ENCODE assay signal across 16 cellular contexts in the genomic region with DNA sequence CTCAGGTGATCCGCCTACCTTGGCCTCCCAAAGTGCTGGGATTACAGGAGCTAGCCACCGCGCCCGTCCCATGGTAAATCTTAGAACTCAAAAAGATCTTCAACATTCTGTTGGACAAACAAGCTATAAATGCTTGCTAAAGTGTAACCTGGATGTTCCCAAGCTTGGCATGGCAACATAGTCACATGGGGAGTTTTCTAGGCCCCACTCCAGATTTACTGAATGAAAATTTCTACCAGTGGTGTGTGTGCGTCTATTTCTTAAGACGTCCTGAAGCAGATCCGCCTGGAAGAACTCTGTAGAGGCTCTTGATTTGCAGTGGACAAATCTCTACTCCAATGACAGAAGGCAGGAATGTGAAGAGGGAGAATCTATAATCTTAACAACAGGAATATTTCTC. TPM values are rescaled to one million over a fixed set of nuclear protein-coding genes. Genes with fewer than 3 reads are reported as not detected.
DNase-seq lines count a peak whose midpoint lies in the region; ATAC-seq and TF ChIP-seq lines count a peak whose summit lies in the region.
"Had no signal": no experiment of that assay in that cellular context is flagged by ENCODE, and none has a peak within 500 bp of the region (broad histone marks: within the 10 kb centered on the region; RNA-seq: fewer than 3 reads in every experiment).

No MANE protein-coding gene starts in this region.

- peak overlapping the region; percentile 13 for H3K27ac ChIP-seq in cardiac muscle cell
- no peak overlapping the region for H3K27ac ChIP-seq in upper lobe of left lung
- H3K27ac ChIP-seq: BLaER1 treated with 17β-estradiol and CSF1 and Interleukin-3, amounts not matched to agents 10 nM and 100 nM; KMS-11; PC-9 had no signal

- intact Hi-C loops in Right ventricle myocardium inferior (cut with DNase I): no loop called here

- peak overlapping the region; percentile 31 for H3K4me3 Mint-ChIP-seq in endothelial cell (ENCODE audit: unreplicated experiment)
- H3K4me3 Mint-ChIP-seq in osteocyte (ENCODE audit: unreplicated experiment): no peak overlapping the region
- H3K4me3 Mint-ChIP-seq in activated CD4-positive, alpha-beta T cell treated with anti-CD3 and anti-CD28 coated beads, Interleukin-2, amount 10 ng/mL, durations not matched to agents 7 days and 5 days: no peak overlapping the region
- H3K4me3 Mint-ChIP-seq: GM23338 had no signal

- H3K4me1 ChIP-seq in cardiac muscle cell (ENCODE audit: low read depth): no peaks in the 10 kb centered on the region
- no peaks in the 10 kb centered on the region for H3K4me1 ChIP-seq in upper lobe of left lung

- no peak overlapping the region for H3K4me3 ChIP-seq in cardiac muscle cell
- H3K4me3 ChIP-seq in upper lobe of left lung: no peak overlapping the region
- H3K4me3 ChIP-seq: BLaER1 treated with 17β-estradiol and CSF1 and Interleukin-3, amounts not matched to agents 10 nM and 100 nM; GM23338; PC-9 had no signal

- ATAC-seq in Right ventricle myocardium inferior: no peak
- no peak for ATAC-seq in HG02884 (IDR thresholded peaks at IDR 0.05; ENCODE audit: unreplicated experiment)
- ATAC-seq in upper lobe of left lung (ENCODE audit: low FRiP score in 2 of 2): no peak
- ATAC-seq: GM23338 had no signal

- no peak overlapping the region for H3K27ac Mint-ChIP-seq in endothelial cell (ENCODE audit: unreplicated experiment)
- no peak overlapping the region for H3K27ac Mint-ChIP-seq in osteocyte (ENCODE audit: unreplicated experiment)
- no peak overlapping the region for H3K27ac Mint-ChIP-seq in activated CD4-positive, alpha-beta T cell treated with anti-CD3 and anti-CD28 coated beads, Interleukin-2, amount 10 ng/mL, durations not matched to agents 7 days and 5 days
- H3K27ac Mint-ChIP-seq: GM23338 had no signal

- POLR2A ChIA-PET in activated CD4-positive, alpha-beta T cell treated with anti-CD3 and anti-CD28 coated beads, Interleukin-2, amount 10 ng/mL, durations not matched to agents 7 days and 5 days (lab: Charles Lee): no interaction called here

- TF ChIP-seq EP300 in upper lobe of left lung (IDR thresholded peaks at IDR 0.05): no peak

- TF ChIP-seq CTCF in cardiac muscle cell (IDR thresholded peaks at IDR 0.05; ENCODE audit: low read depth, low read length) (no peak), endothelial cell (IDR thresholded peaks at IDR 0.05; ENCODE audit: unreplicated experiment) (no peak), osteocyte (IDR thresholded peaks at IDR 0.05) (no peak), upper lobe of left lung (IDR thresholded peaks at IDR 0.05) (no peak)

- TF ChIP-seq POLR2A in upper lobe of left lung (IDR thresholded peaks at IDR 0.05): no peak

- H3K9me3 ChIP-seq in cardiac muscle cell (ENCODE audit: low read depth) (no peaks in the 10 kb centered on the region), upper lobe of left lung (no peaks in the 10 kb centered on the region)

- peaks cover 8% of the 10 kb centered on the region for H3K4me1 Mint-ChIP-seq in endothelial cell (ENCODE audit: unreplicated experiment)
- H3K4me1 Mint-ChIP-seq in osteocyte (ENCODE audit: unreplicated experiment): no peaks in the 10 kb centered on the region
- no peaks in the 10 kb centered on the region for H3K4me1 Mint-ChIP-seq in activated CD4-positive, alpha-beta T cell treated with anti-CD3 and anti-CD28 coated beads, Interleukin-2, amount 10 ng/mL, durations not matched to agents 7 days and 5 days
- H3K4me1 Mint-ChIP-seq: GM23338 had no signal

- H3K36me3 ChIP-seq in cardiac muscle cell: peaks cover 39% of the 10 kb centered on the region
- H3K36me3 ChIP-seq in upper lobe of left lung: peaks cover 0 to 20% (median 6%) of the 10 kb centered on the region in 4 donors

- no peaks in the 10 kb centered on the region for H3K27me3 ChIP-seq in cardiac muscle cell
- H3K27me3 ChIP-seq in upper lobe of left lung: no peaks in the 10 kb centered on the region
- H3K27me3 ChIP-seq: BLaER1 treated with 17β-estradiol and CSF1 and Interleukin-3, amounts not matched to agents 10 nM and 100 nM had no signal

- DNase-seq in cardiac muscle cell (ENCODE audit: low read depth in 1 of 2, low spot score in 1 of 2) (no peak), Right ventricle myocardium inferior (ENCODE audit: missing footprints) (no peak), endothelial cell (ENCODE audit: low spot score) (no peak), osteocyte (ENCODE audit: extremely low spot score, unreplicated experiment) (peak; percentile 38), occipital lobe (lab: John Stamatoyannopoulos, UW) (no peak), upper lobe of left lung (no peak)
- no peak for DNase-seq in activated CD4-positive, alpha-beta T cell treated with anti-CD3 and anti-CD28 coated beads, Interleukin-2, amount 10 ng/mL, durations not matched to agents 7 days and 5 days
- DNase-seq: 8988T, NCI-H1048, NCI-H146, NCI-H2081 treated with DMSO at 0.1 percent for 48 hours, PC-9 had no signal

- WGBS in upper lobe of left lung, 2 donors: 85 to 92% methylated on average over 7 of the region's 7 CpGs

- H3K9me3 Mint-ChIP-seq in endothelial cell (ENCODE audit: unreplicated experiment) (no peaks in the 10 kb centered on the region), osteocyte (ENCODE audit: unreplicated experiment) (peaks cover 7% of the 10 kb centered on the region)
- H3K9me3 Mint-ChIP-seq in activated CD4-positive, alpha-beta T cell treated with anti-CD3 and anti-CD28 coated beads, Interleukin-2, amount 10 ng/mL, durations not matched to agents 7 days and 5 days: peaks cover 4% of the 10 kb centered on the region
- H3K9me3 Mint-ChIP-seq: GM23338 had no signal

- peaks cover 40% of the 10 kb centered on the region for H3K36me3 Mint-ChIP-seq in endothelial cell (ENCODE audit: low read depth, unreplicated experiment)
- peaks cover 4% of the 10 kb centered on the region for H3K36me3 Mint-ChIP-seq in osteocyte (ENCODE audit: unreplicated experiment)
- H3K36me3 Mint-ChIP-seq in activated CD4-positive, alpha-beta T cell treated with anti-CD3 and anti-CD28 coated beads, Interleukin-2, amount 10 ng/mL, durations not matched to agents 7 days and 5 days (ENCODE audit: low read depth): peaks cover 6% of the 10 kb centered on the region

- CTCF ChIA-PET in activated CD4-positive, alpha-beta T cell treated with anti-CD3 and anti-CD28 coated beads, Interleukin-2, amount 10 ng/mL, durations not matched to agents 7 days and 5 days (lab: Charles Lee): no interaction called here

- H3K27me3 Mint-ChIP-seq in endothelial cell (ENCODE audit: unreplicated experiment) (no peaks in the 10 kb centered on the region), osteocyte (ENCODE audit: unreplicated experiment) (no peaks in the 10 kb centered on the region)
- H3K27me3 Mint-ChIP-seq in activated CD4-positive, alpha-beta T cell treated with anti-CD3 and anti-CD28 coated beads, Interleukin-2, amount 10 ng/mL, durations not matched to agents 7 days and 5 days: no peaks in the 10 kb centered on the region

RNA-seq across cellular contexts. Expression of a gene that starts 59.9 kb away (rescaled TPM):
- total RNA-seq in cardiac muscle cell (118 and 135 TPM in 2 replicates), Right ventricle myocardium inferior (46.9 TPM), endothelial cell (ENCODE audit: unreplicated experiment) (48.1 TPM), osteocyte (48.9 and 52.9 TPM in 2 replicates), occipital lobe (37.7 TPM), upper lobe of left lung (10 to 100 TPM; 29.3 to 92.1 (median 65.5) TPM)
- polyA plus RNA-seq in cardiac muscle cell: 120 and 127 TPM in 2 replicates
- total RNA-seq in activated CD4-positive, alpha-beta T cell treated with anti-CD3 and anti-CD28 coated beads, Interleukin-2, amount 10 ng/mL, durations not matched to agents 7 days and 5 days: 10 to 100 TPM; 16.9 to 17.2 TPM
